8 cellular contexts compared by ENCODE assay signal in genomic region chr10:18658301-18658991, GRCh38. TPM values are rescaled to one million over a fixed set of nuclear protein-coding genes. Genes with fewer than 3 reads are reported as not detected.
DNase-seq lines count a peak whose midpoint lies in the region; ATAC-seq and TF ChIP-seq lines count a peak whose summit lies in the region.

No MANE protein-coding gene starts in this region.

- peak overlapping the region; percentile 96 for H3K4me3 Mint-ChIP-seq in activated CD4-positive, alpha-beta T cell treated with anti-CD3 and anti-CD28 coated beads, Interleukin-2, amount 10 ng/mL, durations not matched to agents 24 days and 14 days

- peak overlapping the region; percentile 97 for H3K27ac Mint-ChIP-seq in activated CD4-positive, alpha-beta T cell treated with anti-CD3 and anti-CD28 coated beads, Interleukin-2, amount 10 ng/mL, durations not matched to agents 24 days and 14 days

- intact Hi-C loops in activated CD4-positive, alpha-beta T cell treated with anti-CD3 and anti-CD28 coated beads, Interleukin-2, amount 10 ng/mL, durations not matched to agents 24 days and 14 days (cut with micrococcal nuclease), result loop anchor here (2.0 to 10.0 kb wide), 4 partner anchors 76 to 1634 kb away; partner anchors contain the start of genes STAM and TRDMT1

- peaks cover 4% of the 10 kb centered on the region for H3K4me1 ChIP-seq in fibroblast of lung (ENCODE audit: control insufficient read depth, extremely low read depth, insufficient read depth, low read length)
- H3K4me1 ChIP-seq in neutrophil (ENCODE audit: control insufficient read depth in 1 of 2, insufficient read depth in 1 of 2, low read depth in 1 of 2, low read length in 1 of 2), result peaks cover 20 to 24% of the 10 kb centered on the region in 2 experiments

- peak; percentile 68 for DNase-seq in activated effector memory CD4-positive, alpha-beta T cell treated with anti-CD3 and anti-CD28 coated beads, Interleukin-2, amount 50 U/mL, for 16 hours
- DNase-seq in activated effector memory CD4-positive, alpha-beta T cell treated with Interleukin-2 at 50 U/mL for 16 hours, result no peak
- DNase-seq in activated CD4-positive, alpha-beta T cell treated with anti-CD3 and anti-CD28 coated beads, Interleukin-2, amount 10 ng/mL, durations not matched to agents 24 days and 14 days, result peak; percentile 79
- peak; percentile 62 to 74 for DNase-seq in fibroblast of lung (ENCODE audit: low read depth in 2 of 2)
- no peak for DNase-seq in NCI-H774 (lab: John Stamatoyannopoulos, UW)

- H3K9ac ChIP-seq in fibroblast of lung (ENCODE audit: insufficient read depth, low read length), result peak overlapping the region; percentile 97

- H3K4me2 ChIP-seq in fibroblast of lung (ENCODE audit: extremely low read depth, insufficient read depth, low read length), result peak overlapping the region; percentile 73

- TF ChIP-seq CTCF in fibroblast of lung (conservative IDR thresholded peaks at IDR 0.05 in 1 of 2, IDR thresholded peaks at IDR 0.05 in 1 of 2; ENCODE audit: low read depth in 1 of 2, low read length in 2 of 2) (no peak), neutrophil (IDR thresholded peaks at IDR 0.05) (no peak)

- H3K27me3 ChIP-seq in fibroblast of lung (ENCODE audit: control insufficient read depth, insufficient read depth, low read length) (no peaks in the 10 kb centered on the region), neutrophil (no peaks in the 10 kb centered on the region)

- ATAC-seq in HG03175 (IDR thresholded peaks at IDR 0.05; ENCODE audit: unreplicated experiment) (peak; percentile 15), HG03108 (IDR thresholded peaks at IDR 0.05; ENCODE audit: unreplicated experiment) (no peak)

- H3K36me3 Mint-ChIP-seq in activated CD4-positive, alpha-beta T cell treated with anti-CD3 and anti-CD28 coated beads, Interleukin-2, amount 10 ng/mL, durations not matched to agents 24 days and 14 days (ENCODE audit: low read depth), result peaks cover 24% of the 10 kb centered on the region

- peaks cover 39% of the 10 kb centered on the region for H3K79me2 ChIP-seq in fibroblast of lung (ENCODE audit: control insufficient read depth, insufficient read depth, low read length)

- no peaks in the 10 kb centered on the region for H4K20me1 ChIP-seq in fibroblast of lung (ENCODE audit: control insufficient read depth, extremely low read depth, insufficient read depth, low read length)

- H3K4me3 ChIP-seq in fibroblast of lung (replicated peaks in 1 of 4; ENCODE audit: control extremely low read depth in 1 of 4, insufficient read depth in 1 of 4, low read depth in 3 of 4, low read length in 4 of 4) (peak overlapping the region; percentile 60 to 99 (median 86)), neutrophil (ENCODE audit: low read depth in 1 of 2, low read length in 1 of 2) (peak overlapping the region; percentile 85 to 87)

- H3K9me3 Mint-ChIP-seq in activated CD4-positive, alpha-beta T cell treated with anti-CD3 and anti-CD28 coated beads, Interleukin-2, amount 10 ng/mL, durations not matched to agents 24 days and 14 days, result no peaks in the 10 kb centered on the region

- H3K4me1 Mint-ChIP-seq in activated CD4-positive, alpha-beta T cell treated with anti-CD3 and anti-CD28 coated beads, Interleukin-2, amount 10 ng/mL, durations not matched to agents 24 days and 14 days, result peaks cover 33% of the 10 kb centered on the region

- H3K27ac ChIP-seq in fibroblast of lung (ENCODE audit: insufficient read depth, low read length) (peak overlapping the region; percentile 97), neutrophil (peak overlapping the region; percentile 91)

- H3K9me3 ChIP-seq in fibroblast of lung (ENCODE audit: control insufficient read depth, insufficient read depth, low read depth, low read length), result no peaks in the 10 kb centered on the region
- no peaks in the 10 kb centered on the region for H3K9me3 ChIP-seq in neutrophil

- H2AFZ ChIP-seq in fibroblast of lung (ENCODE audit: low read length), result peak overlapping the region; percentile 69

- no peaks in the 10 kb centered on the region for H3K27me3 Mint-ChIP-seq in activated CD4-positive, alpha-beta T cell treated with anti-CD3 and anti-CD28 coated beads, Interleukin-2, amount 10 ng/mL, durations not matched to agents 24 days and 14 days

- H3K36me3 ChIP-seq in fibroblast of lung (ENCODE audit: control insufficient read depth, insufficient read depth, low read length), result no peaks in the 10 kb centered on the region
- H3K36me3 ChIP-seq in neutrophil, result no peaks in the 10 kb centered on the region

RNA-seq across cellular contexts. Expression of gene ARL5B, which starts 0.8 kb away (rescaled TPM):
- 17.0 and 17.5 TPM in 2 replicates for total RNA-seq in activated CD4-positive, alpha-beta T cell treated with anti-CD3 and anti-CD28 coated beads, Interleukin-2, amount 10 ng/mL, durations not matched to agents 24 days and 14 days
- 8.8 and 12.1 TPM in 2 replicates for total RNA-seq in fibroblast of lung
- 6.6 and 8.7 TPM in 2 replicates for polyA plus RNA-seq in fibroblast of lung
- 3.9 and 5.4 TPM in 2 replicates for polyA plus RNA-seq in fibroblast of lung (2012)
- polyA minus RNA-seq in fibroblast of lung (ENCODE audit: low replicate concordance), result 0.31 and 0.56 TPM in 2 replicates

RNA-seq across cellular contexts. Expression of gene NSUN6, which starts 7.1 kb away (rescaled TPM):
- total RNA-seq in activated CD4-positive, alpha-beta T cell treated with anti-CD3 and anti-CD28 coated beads, Interleukin-2, amount 10 ng/mL, durations not matched to agents 24 days and 14 days, result 15.0 and 17.8 TPM in 2 replicates
- total RNA-seq in fibroblast of lung, result 9.4 and 11.8 TPM in 2 replicates
- 4.2 and 5.2 TPM in 2 replicates for polyA plus RNA-seq in fibroblast of lung
- polyA plus RNA-seq in fibroblast of lung (2012), result 2.8 and 3.6 TPM in 2 replicates
- 1.5 TPM in 1 of 2 replicates, not detected in the other for polyA minus RNA-seq in fibroblast of lung (ENCODE audit: low replicate concordance)

Comparison
In these comparisons a context has a peak if more than half of its experiments do, and no peak if none do; other contexts are left out.
1. DNase-seq: peak in activated effector memory CD4-positive, alpha-beta T cell treated with anti-CD3 and anti-CD28 coated beads, Interleukin-2, amount 50 U/mL, for 16 hours (single experiment), activated CD4-positive, alpha-beta T cell treated with anti-CD3 and anti-CD28 coated beads, Interleukin-2, amount 10 ng/mL, durations not matched to agents 24 days and 14 days (single experiment) and fibroblast of lung (2 of 2); none in activated effector memory CD4-positive, alpha-beta T cell treated with Interleukin-2 at 50 U/mL for 16 hours (single experiment) and NCI-H774 (single experiment).